1 cellular context compared by ENCODE assay signal in the genomic region with DNA sequence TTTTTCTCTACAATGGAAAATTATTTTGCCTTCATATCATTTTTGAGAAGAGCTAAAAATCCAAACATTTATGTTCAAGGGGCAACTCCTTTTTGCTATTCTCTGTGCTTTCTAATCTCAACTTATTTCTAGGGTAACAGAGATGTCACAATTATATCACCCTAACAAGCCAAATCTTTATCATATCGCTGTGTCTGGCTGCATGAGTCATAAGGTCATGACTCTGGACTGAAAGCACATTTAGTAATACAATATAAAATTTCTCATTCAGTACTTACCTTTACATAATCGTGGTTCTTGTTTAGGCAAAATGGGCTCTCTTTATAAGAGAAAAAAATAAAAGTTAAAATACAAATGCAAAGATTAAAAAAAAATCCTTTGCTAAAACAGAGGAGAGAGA.
TF ChIP-seq lines count a peak whose summit lies in the region.

No MANE protein-coding gene starts in this region.

TF ChIP-seq in HCT116, 20 proteins besides CTCF, POLR2A, EP300 and RAD21:
- TF ChIP-seq ELF1 (IDR thresholded peaks at IDR 0.05; ENCODE audit: borderline replicate concordance, low read depth) (no peak), FOSL1 (IDR thresholded peaks at IDR 0.05; ENCODE audit: low read depth) (0 out of 2 replicates have a peak, but pooled peaks have one; percentile 17), SRF (IDR thresholded peaks at IDR 0.05; ENCODE audit: low read depth) (no peak)
